In genomic region chr1:113942527-113942926, GRCh38 we compare ENCODE assay signal across 21 cellular contexts. TPM values are rescaled to one million over a fixed set of nuclear protein-coding genes. Genes with fewer than 3 reads are reported as not detected.
"Had no signal": no experiment of that assay in that cellular context is flagged by ENCODE, and none has a peak within 500 bp of the region (broad histone marks: within the 10 kb centered on the region; RNA-seq: fewer than 3 reads in every experiment).

No MANE protein-coding gene starts in this region.

- H3K4me2 ChIP-seq: smooth muscle cell had no signal

- H3K4me3 ChIP-seq: coronary artery, esophagus squamous epithelium, gastroesophageal sphincter, sigmoid colon, smooth muscle cell, thoracic aorta had no signal

- H3K27me3 ChIP-seq: esophagus squamous epithelium, gastroesophageal sphincter, sigmoid colon had no signal

- H3K27ac ChIP-seq: coronary artery, esophagus squamous epithelium, gastroesophageal sphincter, sigmoid colon, thoracic aorta had no signal

- DNase-seq: activated CD4-positive, alpha-beta T cell treated with anti-CD3 and anti-CD28 coated beads for 1 hour; activated CD8-positive, alpha-beta memory T cell treated with anti-CD3 and anti-CD28 coated beads for 24 hours; activated CD8-positive, alpha-beta memory T cell treated with anti-CD3 and anti-CD28 coated beads, Interleukin-2, amount 50 U/mL, for 4 hours; activated T-cell treated with anti-CD3 and anti-CD28 coated beads, Interleukin-2, amount 50 U/mL, for 24 hours; endodermal cell; esophagus squamous epithelium; head of caudate nucleus; hypothalamus; posterior cingulate gyrus; sigmoid colon; stimulated activated CD4-positive, alpha-beta T cell treated with anti-CD3 and anti-CD28 coated beads, Interleukin-15, amount 100 ng/mL, for 24 hours; stimulated activated naive B cell treated with anti-CD40 and anti-IgM and Interleukin-4, amounts not matched to agents 10 μg/mL and 1 μg/mL and 100 μg/mL, for 72 hours; SW 1271 had no signal

- FAIRE-seq: astrocyte, islet of Langerhans, TTC549 had no signal

- H3K9me3 ChIP-seq: esophagus squamous epithelium, gastroesophageal sphincter, sigmoid colon, thoracic aorta had no signal

- ATAC-seq: activated naive CD4-positive, alpha-beta T cell treated with anti-CD3 and anti-CD28 coated beads, Interleukin-2, amount 50 U/mL, for 72 hours; stimulated activated naive B cell treated with anti-CD40 and anti-IgM and Interleukin-4, amounts not matched to agents 10 μg/mL and 1 μg/mL and 100 μg/mL, for 72 hours had no signal

RNA-seq across cellular contexts. Expression of gene BCL2L15, which starts 55.1 kb away (rescaled TPM):
- polyA plus RNA-seq: smooth muscle cell had no signal
